In genomic region chr5:168851902-168852321, GRCh38 we compare ENCODE assay signal across 8 cellular contexts.
A peak's percentile ranks its signal among the peaks of the same experiment; 100 is the strongest.
DNase-seq lines count a peak whose midpoint lies in the region; ATAC-seq, FAIRE-seq and TF ChIP-seq lines count a peak whose summit lies in the region.

No MANE protein-coding gene starts in this region.

- ATAC-seq in GM18907 (IDR thresholded peaks at IDR 0.05; ENCODE audit: unreplicated experiment) = peak; percentile 96
- peak; percentile 83 for ATAC-seq in HG03103 (IDR thresholded peaks at IDR 0.05; ENCODE audit: low read depth, unreplicated experiment)

- no peaks in the 10 kb centered on the region for H3K9me3 Mint-ChIP-seq in activated CD4-positive, alpha-beta memory T cell treated with anti-CD3 and anti-CD28 coated beads for 36 hours
- peaks cover 3% of the 10 kb centered on the region for H3K9me3 Mint-ChIP-seq in neural crest cell

- in situ Hi-C loops in GM13977 (cut with MboI; ENCODE audit: low pct_unique_long_range_greater_than_20kb, low sequenced_read_pairs, unreplicated experiment) = no loop called here

- DNase-seq in activated CD4-positive, alpha-beta memory T cell treated with anti-CD3 and anti-CD28 coated beads for 36 hours = peak; percentile 49
- DNase-seq in neural crest cell (ENCODE audit: low read depth, low spot score) (no peak), dedifferentiated amniotic fluid mesenchymal stem cell (ENCODE audit: extremely low spot score) (no peak), cerebellum (ENCODE audit: low spot score) (no peak), GM13977 (ENCODE audit: low spot score) (no peak), urothelium cell line (ENCODE audit: low spot score) (no peak)

- peaks cover 10% of the 10 kb centered on the region for H3K27me3 Mint-ChIP-seq in activated CD4-positive, alpha-beta memory T cell treated with anti-CD3 and anti-CD28 coated beads for 36 hours
- no peaks in the 10 kb centered on the region for H3K27me3 Mint-ChIP-seq in neural crest cell (ENCODE audit: low read depth)

- intact Hi-C loops in activated CD4-positive, alpha-beta memory T cell treated with anti-CD3 and anti-CD28 coated beads for 36 hours (cut with micrococcal nuclease) = loop anchor here (1.0 kb wide), 2 partner anchors 15 to 58 kb away; no protein-coding TSS in a partner anchor

- POLR2A ChIA-PET in activated CD4-positive, alpha-beta memory T cell treated with anti-CD3 and anti-CD28 coated beads for 36 hours (lab: Charles Lee) = no interaction called here

- TF ChIP-seq CTCF in neural crest cell (conservative IDR thresholded peaks at IDR 0.05) (no peak), GM13977 (IDR thresholded peaks at IDR 0.05; ENCODE audit: extremely low read depth, insufficient read depth, missing control alignments) (no peak)

- H3K36me3 Mint-ChIP-seq in activated CD4-positive, alpha-beta memory T cell treated with anti-CD3 and anti-CD28 coated beads for 36 hours = no peaks in the 10 kb centered on the region
- H3K36me3 Mint-ChIP-seq in neural crest cell (ENCODE audit: low read depth) = no peaks in the 10 kb centered on the region

- peak overlapping the region; percentile 1 for H3K4me3 Mint-ChIP-seq in activated CD4-positive, alpha-beta memory T cell treated with anti-CD3 and anti-CD28 coated beads for 36 hours
- H3K4me3 Mint-ChIP-seq in neural crest cell = peak overlapping the region; percentile 70

- peak overlapping the region; percentile 65 for H3K27ac Mint-ChIP-seq in activated CD4-positive, alpha-beta memory T cell treated with anti-CD3 and anti-CD28 coated beads for 36 hours
- peak overlapping the region; percentile 76 for H3K27ac Mint-ChIP-seq in neural crest cell (ENCODE audit: unreplicated experiment)

- no peak for FAIRE-seq in urothelium cell line (lab: Jason Lieb, UNC)

- peaks cover 12% of the 10 kb centered on the region for H3K4me1 Mint-ChIP-seq in activated CD4-positive, alpha-beta memory T cell treated with anti-CD3 and anti-CD28 coated beads for 36 hours (ENCODE audit: low read depth)
- peaks cover 85% of the 10 kb centered on the region for H3K4me1 Mint-ChIP-seq in neural crest cell

- CTCF ChIA-PET in activated CD4-positive, alpha-beta memory T cell treated with anti-CD3 and anti-CD28 coated beads for 36 hours (lab: Charles Lee) = no interaction called here
